ENCODE assay signal across 2 cellular contexts in the genomic region with DNA sequence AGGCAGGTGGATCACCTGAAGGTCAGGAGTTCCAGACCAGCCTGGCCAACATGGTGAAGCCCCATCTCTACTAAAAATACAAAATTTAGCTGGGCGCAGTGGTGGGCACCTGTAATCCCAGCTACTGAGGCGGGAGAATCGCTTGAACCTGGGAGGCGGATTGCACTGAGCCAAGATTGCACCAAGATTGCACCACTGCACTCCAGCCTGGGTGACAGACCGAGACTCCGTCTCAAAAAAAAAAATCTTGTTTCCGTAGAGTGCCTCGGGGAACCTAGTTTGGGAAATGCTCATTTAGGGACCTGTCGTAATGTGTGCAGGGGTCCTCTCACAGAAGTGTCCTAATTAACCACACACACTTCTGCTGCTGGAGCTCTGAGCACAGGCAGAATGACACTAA. TPM values are rescaled to one million over a fixed set of nuclear protein-coding genes. Genes with fewer than 3 reads are reported as not detected.
"Had no signal": no experiment of that assay in that cellular context is flagged by ENCODE, and none has a peak within 500 bp of the region (broad histone marks: within the 10 kb centered on the region; RNA-seq: fewer than 3 reads in every experiment).

No MANE protein-coding gene starts in this region.

RNA-seq across cellular contexts. Expression of a gene that starts 7.4 kb away (rescaled TPM):
- total RNA-seq: progenitor cell of endocrine pancreas, renal cortical epithelial cell had no signal

RNA-seq across cellular contexts. Expression of a gene that starts 43.2 kb away (rescaled TPM):
- total RNA-seq: progenitor cell of endocrine pancreas had no signal
